In the genomic region with DNA sequence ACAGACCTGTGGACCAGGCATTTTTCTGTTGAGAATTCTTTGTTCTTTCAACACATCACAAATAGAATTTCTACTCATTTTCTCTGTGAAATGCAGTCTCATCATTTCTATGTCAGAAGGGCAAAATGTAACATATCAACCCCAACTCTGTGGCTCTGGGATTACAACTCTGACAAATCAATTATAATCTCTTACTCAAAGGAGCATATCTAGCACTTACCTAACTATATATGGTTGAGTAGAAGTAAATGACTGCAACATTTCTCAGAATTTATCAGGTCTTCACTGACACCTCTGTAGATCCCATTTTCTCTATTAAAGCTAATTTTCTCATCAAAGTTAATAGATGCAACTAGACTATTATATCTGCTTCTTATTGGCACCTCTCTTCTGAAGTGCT, we compare ENCODE assay signal across 9 cellular contexts.
"Had no signal": no experiment of that assay in that cellular context is flagged by ENCODE, and none has a peak within 500 bp of the region (broad histone marks: within the 10 kb centered on the region; RNA-seq: fewer than 3 reads in every experiment).

No MANE protein-coding gene starts in this region.

- H3K27ac ChIP-seq: GM23248 had no signal

- DNase-seq: GM23248, GOT3, H7, H9, HCEC 1CT, HFFc6 had no signal

- H3K4me1 ChIP-seq: HAP-1 had no signal

- H3K4me3 ChIP-seq: GM23248, GM23338, HAP-1 had no signal

- ATAC-seq: GM23338, HCT116 had no signal

- H3K9me3 ChIP-seq: HAP-1 had no signal

- H2AFZ ChIP-seq: GM23248, GM23338 had no signal

- H3K9ac ChIP-seq: GM23248 had no signal

- H3K4me2 ChIP-seq: GM23338 had no signal

- H3K36me3 ChIP-seq: HAP-1 had no signal
